In genomic region chr10:129652021-129652420, GRCh38 we compare ENCODE assay signal across 19 cellular contexts.
A peak's percentile ranks its signal among the peaks of the same experiment; 100 is the strongest.
DNase-seq lines count a peak whose midpoint lies in the region; ATAC-seq and TF ChIP-seq lines count a peak whose summit lies in the region.
"Had no signal": no experiment of that assay in that cellular context is flagged by ENCODE, and none has a peak within 500 bp of the region (broad histone marks: within the 10 kb centered on the region; RNA-seq: fewer than 3 reads in every experiment).

No MANE protein-coding gene starts in this region.

- no peaks in the 10 kb centered on the region for H3K79me1 ChIP-seq in H9 (ENCODE audit: insufficient read depth, low read depth, low read length, poor library complexity, severe bottlenecking)
- peaks cover 9% of the 10 kb centered on the region for H3K79me1 ChIP-seq in mesenchymal stem cell (replicated peaks; ENCODE audit: low read length, poor library complexity, severe bottlenecking)

- H3K9me3 Mint-ChIP-seq in activated CD4-positive, alpha-beta T cell treated with anti-CD3 and anti-CD28 coated beads, Interleukin-2, amount 10 ng/mL, durations not matched to agents 24 days and 14 days = no peaks in the 10 kb centered on the region
- H3K9me3 Mint-ChIP-seq in H9 = no peaks in the 10 kb centered on the region
- H3K9me3 Mint-ChIP-seq in activated naive CD8-positive, alpha-beta T cell treated with anti-CD3 and anti-CD28 coated beads, Interleukin-2, amount 50 U/mL, for 24 hours = no peaks in the 10 kb centered on the region
- H3K9me3 Mint-ChIP-seq: CD8-positive, alpha-beta T cell had no signal

- H3K18ac ChIP-seq in H9 (ENCODE audit: insufficient read length, low read depth, low read length) (no peak overlapping the region), mesenchymal stem cell (ENCODE audit: low read depth in 1 of 2, low read length in 2 of 2) (no peak overlapping the region)

- H3K4me3 Mint-ChIP-seq in activated CD4-positive, alpha-beta T cell treated with anti-CD3 and anti-CD28 coated beads, Interleukin-2, amount 10 ng/mL, durations not matched to agents 24 days and 14 days = no peak overlapping the region
- H3K4me3 Mint-ChIP-seq in H9 = no peak overlapping the region
- H3K4me3 Mint-ChIP-seq in activated naive CD8-positive, alpha-beta T cell treated with anti-CD3 and anti-CD28 coated beads, Interleukin-2, amount 50 U/mL, for 24 hours = no peak overlapping the region
- H3K4me3 Mint-ChIP-seq: CD4-positive, CD25-positive, alpha-beta regulatory T cell; CD8-positive, alpha-beta T cell had no signal

- no peaks in the 10 kb centered on the region for H3K27me3 ChIP-seq in H9 (ENCODE audit: insufficient read depth, low read length)
- no peaks in the 10 kb centered on the region for H3K27me3 ChIP-seq in mesenchymal stem cell (ENCODE audit: control insufficient read depth in 1 of 2, insufficient read depth in 1 of 2, low read length in 2 of 2)
- H3K27me3 ChIP-seq in heart left ventricle = no peaks in the 10 kb centered on the region
- H3K27me3 ChIP-seq: BE2C had no signal

- H2BK5ac ChIP-seq in H9 (ENCODE audit: insufficient read length, low read length) (no peak overlapping the region), mesenchymal stem cell (ENCODE audit: low read depth, low read length, poor library complexity, severe bottlenecking) (no peak overlapping the region)

- H3K36me3 Mint-ChIP-seq in activated CD4-positive, alpha-beta T cell treated with anti-CD3 and anti-CD28 coated beads, Interleukin-2, amount 10 ng/mL, durations not matched to agents 24 days and 14 days (ENCODE audit: low read depth) = no peaks in the 10 kb centered on the region
- H3K36me3 Mint-ChIP-seq in H9 (ENCODE audit: insufficient read depth in 1 of 3, low read depth in 3 of 3) = no peaks in the 10 kb centered on the region; a peak in 1 of 7 replicates
- peaks cover 3% of the 10 kb centered on the region for H3K36me3 Mint-ChIP-seq in activated naive CD8-positive, alpha-beta T cell treated with anti-CD3 and anti-CD28 coated beads, Interleukin-2, amount 50 U/mL, for 24 hours (ENCODE audit: low read depth)

- H3K9ac ChIP-seq in H9 (ENCODE audit: extremely low read depth, insufficient read length, low read length) (no peak overlapping the region), mesenchymal stem cell (ENCODE audit: low read length) (no peak overlapping the region)

- intact Hi-C loops in activated CD4-positive, alpha-beta T cell treated with anti-CD3 and anti-CD28 coated beads, Interleukin-2, amount 10 ng/mL, durations not matched to agents 24 days and 14 days (cut with micrococcal nuclease) = no loop called here
- intact Hi-C loops in heart left ventricle (cut with DNase I) = no loop called here

- H3K4ac ChIP-seq in H9 (ENCODE audit: low read depth, low read length) (no peak overlapping the region), mesenchymal stem cell (ENCODE audit: low read depth in 1 of 2, low read length in 2 of 2) (no peak overlapping the region)

- peak; percentile 36 for DNase-seq in activated CD4-positive, alpha-beta T cell treated with anti-CD3 and anti-CD28 coated beads, Interleukin-2, amount 10 ng/mL, durations not matched to agents 24 days and 14 days
- no peak for DNase-seq in activated CD4-positive, alpha-beta T cell treated with anti-CD3 and anti-CD28 coated beads for 1 hour
- DNase-seq in H9 (no peak), mesenchymal stem cell (no peak), NCI-H2171 (lab: John Stamatoyannopoulos, UW) (no peak), heart left ventricle (no peak)
- no peak for DNase-seq in activated naive CD8-positive, alpha-beta T cell treated with anti-CD3 and anti-CD28 coated beads, Interleukin-2, amount 50 U/mL, for 24 hours
- DNase-seq in effector CD4-positive, alpha-beta T cell = no peak
- DNase-seq: BE2C; Caco-2; CD4-positive, CD25-positive, alpha-beta regulatory T cell; CD8-positive, alpha-beta T cell; DMS153; DND-41; GOT3; H7 had no signal

- H3K79me2 ChIP-seq in H9 (ENCODE audit: insufficient read depth, low read length) = no peaks in the 10 kb centered on the region

- TF ChIP-seq CTCF in H9 (conservative IDR thresholded peaks at IDR 0.05) (no peak), heart left ventricle (IDR thresholded peaks at IDR 0.05) (no peak)

- WGBS in H9 (ENCODE audit: extremely low coverage, insufficient read length, low lambda C conversion rate) = no CpG with 5 or more reads among the region's 15 CpGs
- WGBS in mesenchymal stem cell = 95% methylated on average over 15 of the region's 15 CpGs
- WGBS in heart left ventricle, 4 donors = 93 to 97% (median 94%) methylated on average over 15 of the region's 15 CpGs

- H2AFZ ChIP-seq in H9 (ENCODE audit: low read length) = no peak overlapping the region
- H2AFZ ChIP-seq in mesenchymal stem cell (ENCODE audit: low read depth, low read length) = no peak overlapping the region

- no peak overlapping the region for H4K5ac ChIP-seq in H9 (ENCODE audit: insufficient read length, low read depth, low read length)

- H3K23ac ChIP-seq in H9 (ENCODE audit: insufficient read length, low read depth, low read length) (no peak overlapping the region), mesenchymal stem cell (ENCODE audit: low read length in 2 of 2) (no peak overlapping the region)

- H3K27ac Mint-ChIP-seq in activated CD4-positive, alpha-beta T cell treated with anti-CD3 and anti-CD28 coated beads, Interleukin-2, amount 10 ng/mL, durations not matched to agents 24 days and 14 days = no peak overlapping the region
- peak overlapping the region in 1 of 3 experiments; percentile 86; a peak in 4 of 7 replicates for H3K27ac Mint-ChIP-seq in H9
- H3K27ac Mint-ChIP-seq in activated naive CD8-positive, alpha-beta T cell treated with anti-CD3 and anti-CD28 coated beads, Interleukin-2, amount 50 U/mL, for 24 hours = no peak overlapping the region
- H3K27ac Mint-ChIP-seq: CD4-positive, CD25-positive, alpha-beta regulatory T cell; CD8-positive, alpha-beta T cell had no signal

- H3K14ac ChIP-seq in H9 (ENCODE audit: insufficient read depth, low read length) (peak overlapping the region; percentile 59; the same call in 1 of the 2 replicates), mesenchymal stem cell (ENCODE audit: low read length in 2 of 2) (no peak overlapping the region)

- no peaks in the 10 kb centered on the region for H3K4me1 Mint-ChIP-seq in activated CD4-positive, alpha-beta T cell treated with anti-CD3 and anti-CD28 coated beads, Interleukin-2, amount 10 ng/mL, durations not matched to agents 24 days and 14 days
- H3K4me1 Mint-ChIP-seq in H9 = peaks cover 7 to 9% of the 10 kb centered on the region in 2 experiments
- H3K4me1 Mint-ChIP-seq in activated naive CD8-positive, alpha-beta T cell treated with anti-CD3 and anti-CD28 coated beads, Interleukin-2, amount 50 U/mL, for 24 hours = peaks cover 2% of the 10 kb centered on the region

- no peaks in the 10 kb centered on the region for H3K23me2 ChIP-seq in H9 (ENCODE audit: insufficient read length, low read depth, low read length, poor library complexity, severe bottlenecking)

- H3K4me1 ChIP-seq in H9 (ENCODE audit: insufficient read depth, low read length) = no peaks in the 10 kb centered on the region
- peaks cover 7% of the 10 kb centered on the region for H3K4me1 ChIP-seq in mesenchymal stem cell (ENCODE audit: control insufficient read depth, insufficient read depth, low read depth, low read length)
- no peaks in the 10 kb centered on the region for H3K4me1 ChIP-seq in heart left ventricle
- H3K4me1 ChIP-seq: BE2C, Caco-2 had no signal

- H2BK15ac ChIP-seq in H9 (ENCODE audit: low read depth, low read length) (no peak overlapping the region), mesenchymal stem cell (ENCODE audit: low read depth, poor library complexity, severe bottlenecking) (no peak overlapping the region)

- no peak for ATAC-seq in activated naive CD8-positive, alpha-beta T cell treated with anti-CD3 and anti-CD28 coated beads, Interleukin-2, amount 50 U/mL, for 24 hours
- ATAC-seq in heart left ventricle = no peak
- ATAC-seq: CD8-positive, alpha-beta T cell; HCT116 had no signal

- H2BK120ac ChIP-seq in H9 (ENCODE audit: low read depth, low read length, poor library complexity, severe bottlenecking) = no peak overlapping the region
- no peak overlapping the region for H2BK120ac ChIP-seq in mesenchymal stem cell (ENCODE audit: low read depth, low read length)

- H3K27ac ChIP-seq in H9 (ENCODE audit: insufficient read length, low read depth, low read length) (no peak overlapping the region), mesenchymal stem cell (ENCODE audit: low read length, poor library complexity, severe bottlenecking) (no peak overlapping the region), heart left ventricle (no peak overlapping the region)
- H3K27ac ChIP-seq: 22Rv1, C4-2B had no signal

- H3K4me3 ChIP-seq in mesenchymal stem cell (ENCODE audit: insufficient read depth in 1 of 2, low read depth in 1 of 2, low read length in 2 of 2) = no peak overlapping the region
- H3K4me3 ChIP-seq in heart left ventricle = no peak overlapping the region

- TF ChIP-seq POLR2A in heart left ventricle (IDR thresholded peaks at IDR 0.05) = no peak

- H3K9me3 ChIP-seq in H9 (ENCODE audit: control insufficient read depth, low read depth, low read length) (no peaks in the 10 kb centered on the region), mesenchymal stem cell (ENCODE audit: control insufficient read depth, low read length) (no peaks in the 10 kb centered on the region), heart left ventricle (no peaks in the 10 kb centered on the region)
- H3K9me3 ChIP-seq: BE2C, Caco-2 had no signal

- H4K91ac ChIP-seq in H9 (ENCODE audit: insufficient read length, low read depth, low read length) (no peak overlapping the region), mesenchymal stem cell (ENCODE audit: low read length) (peak overlapping the region; percentile 2)

- no peak overlapping the region for H2BK12ac ChIP-seq in H9 (ENCODE audit: insufficient read length, low read depth, low read length)
- H2BK12ac ChIP-seq in mesenchymal stem cell (ENCODE audit: low read length in 2 of 2) = no peak overlapping the region

- no peaks in the 10 kb centered on the region for H3K27me3 Mint-ChIP-seq in activated CD4-positive, alpha-beta T cell treated with anti-CD3 and anti-CD28 coated beads, Interleukin-2, amount 10 ng/mL, durations not matched to agents 24 days and 14 days
- no peaks in the 10 kb centered on the region for H3K27me3 Mint-ChIP-seq in H9 (ENCODE audit: low read depth)
- no peaks in the 10 kb centered on the region for H3K27me3 Mint-ChIP-seq in activated naive CD8-positive, alpha-beta T cell treated with anti-CD3 and anti-CD28 coated beads, Interleukin-2, amount 50 U/mL, for 24 hours
- H3K27me3 Mint-ChIP-seq: CD4-positive, CD25-positive, alpha-beta regulatory T cell had no signal

- no peak overlapping the region for H3K56ac ChIP-seq in H9 (ENCODE audit: insufficient read length, low read depth, low read length)

- H3K4me2 ChIP-seq in H9 (ENCODE audit: insufficient read depth, insufficient read length, low read length) = no peak overlapping the region
- no peak overlapping the region for H3K4me2 ChIP-seq in mesenchymal stem cell (ENCODE audit: low read length, poor library complexity, severe bottlenecking)

- H3K36me3 ChIP-seq in mesenchymal stem cell (ENCODE audit: control insufficient read depth in 1 of 2, insufficient read depth in 2 of 2, low read depth in 1 of 2, low read length in 2 of 2) = peaks cover 0 to 8% of the 10 kb centered on the region in 2 experiments
- no peaks in the 10 kb centered on the region for H3K36me3 ChIP-seq in heart left ventricle
- H3K36me3 ChIP-seq: BE2C had no signal

- no peak overlapping the region for H3T11ph ChIP-seq in H9 (ENCODE audit: low read length)

- H4K8ac ChIP-seq in H9 (replicated peaks; ENCODE audit: insufficient read length, low read depth, low read length) (no peak overlapping the region), mesenchymal stem cell (ENCODE audit: low read length) (no peak overlapping the region)

- H2BK20ac ChIP-seq in H9 (ENCODE audit: low read depth, low read length, poor library complexity, severe bottlenecking) = no peak overlapping the region

- H4K20me1 ChIP-seq in H9 (ENCODE audit: control insufficient read depth, insufficient read depth, insufficient read length) = no peaks in the 10 kb centered on the region

- no peak overlapping the region for H2AK5ac ChIP-seq in H9 (ENCODE audit: insufficient read length, low read length)
- no peak overlapping the region for H2AK5ac ChIP-seq in mesenchymal stem cell (ENCODE audit: low read length, severe bottlenecking)
